Comparison of ENCODE assay signal across 18 cellular contexts in the genomic region with DNA sequence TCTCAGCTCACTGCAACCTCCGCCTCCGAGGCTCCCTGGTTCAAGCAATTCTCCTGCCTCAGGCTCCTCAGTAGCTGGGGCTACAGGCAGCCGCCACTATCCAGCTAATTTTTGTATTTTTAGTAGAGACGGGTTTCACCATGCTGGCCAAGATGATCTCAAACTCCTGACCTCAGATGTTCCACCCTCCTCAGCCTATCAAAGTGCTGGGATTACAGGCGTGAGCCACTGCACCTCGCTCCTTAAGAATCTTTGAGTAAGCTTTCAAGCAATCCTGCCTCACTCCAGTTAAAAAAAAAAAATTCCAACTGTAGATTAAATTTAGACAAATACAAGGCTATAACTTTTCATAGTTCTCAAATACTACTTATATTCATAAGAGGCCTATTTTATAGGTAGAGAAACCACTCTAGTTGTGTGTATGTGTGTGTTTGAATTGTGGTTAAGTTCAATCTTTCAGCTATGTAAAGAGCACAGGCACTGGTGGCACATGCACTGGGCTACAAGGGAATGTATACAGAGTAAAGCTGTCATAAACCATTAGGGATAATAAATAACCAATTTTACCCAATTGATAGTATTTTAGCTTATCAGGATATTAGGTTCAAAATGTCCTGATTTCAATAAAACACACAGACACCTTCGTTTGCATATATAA. TPM values are rescaled to one million over a fixed set of nuclear protein-coding genes. Genes with fewer than 3 reads are reported as not detected.
A peak's percentile ranks its signal among the peaks of the same experiment; 100 is the strongest.
DNase-seq lines count a peak whose midpoint lies in the region; ATAC-seq and TF ChIP-seq lines count a peak whose summit lies in the region.
"Had no signal": no experiment of that assay in that cellular context is flagged by ENCODE, and none has a peak within 500 bp of the region (broad histone marks: within the 10 kb centered on the region; RNA-seq: fewer than 3 reads in every experiment).

No MANE protein-coding gene starts in this region.

- H3K9me3 Mint-ChIP-seq in HFFc6: no peaks in the 10 kb centered on the region
- peaks cover 0 to 6% of the 10 kb centered on the region in 2 donors for H3K9me3 Mint-ChIP-seq in stimulated activated naive CD8-positive, alpha-beta T cell treated with anti-CD3 and anti-CD28 coated beads, Interleukin-15, amount 100 ng/mL, for 72 hours

- no peaks in the 10 kb centered on the region for H3K27me3 ChIP-seq in neutrophil
- H3K27me3 ChIP-seq in SJCRH30: no peaks in the 10 kb centered on the region
- H3K27me3 ChIP-seq: Peyer's patch had no signal

- H3K36me3 Mint-ChIP-seq in HFFc6 (ENCODE audit: low read depth): peaks cover 27% of the 10 kb centered on the region

- no peaks in the 10 kb centered on the region for H3K27me3 Mint-ChIP-seq in HFFc6 (ENCODE audit: insufficient read depth)
- no peaks in the 10 kb centered on the region for H3K27me3 Mint-ChIP-seq in stimulated activated naive CD8-positive, alpha-beta T cell treated with anti-CD3 and anti-CD28 coated beads, Interleukin-15, amount 100 ng/mL, for 72 hours

- ATAC-seq in stimulated activated naive CD8-positive, alpha-beta T cell treated with anti-CD3 and anti-CD28 coated beads, Interleukin-15, amount 100 ng/mL, for 72 hours: no peak
- ATAC-seq: CD8-positive, alpha-beta T cell had no signal

- DNase-seq in HFFc6: no peak
- DNase-seq in foreskin fibroblast: peak; percentile 17 to 60
- no peak for DNase-seq in activated naive CD4-positive, alpha-beta T cell treated with anti-CD3 and anti-CD28 coated beads, Interleukin-2, amount 50 U/mL, for 16 hours
- DNase-seq in SJCRH30: no peak
- DNase-seq in activated CD4-positive, alpha-beta T cell treated with anti-CD3 and anti-CD28 coated beads for 48 hours: no peak
- no peak for DNase-seq in stimulated activated naive CD8-positive, alpha-beta T cell treated with anti-CD3 and anti-CD28 coated beads, Interleukin-15, amount 100 ng/mL, for 72 hours
- DNase-seq: CD8-positive, alpha-beta T cell; DMS79; HCEC 1CT; NCI-H1048; NCI-H146; NCI-H2081 treated with DMSO at 0.1 percent for 48 hours; NCI-H510A treated with DMSO at 0.1 percent for 48 hours; NCI-H82; Peyer's patch; SHP77 had no signal

- H3K36me3 ChIP-seq in neutrophil: peaks cover 4% of the 10 kb centered on the region
- peaks cover 10% of the 10 kb centered on the region for H3K36me3 ChIP-seq in SJCRH30

- no peak overlapping the region for H3K4me3 Mint-ChIP-seq in HFFc6
- no peak overlapping the region for H3K4me3 Mint-ChIP-seq in stimulated activated naive CD8-positive, alpha-beta T cell treated with anti-CD3 and anti-CD28 coated beads, Interleukin-15, amount 100 ng/mL, for 72 hours
- H3K4me3 Mint-ChIP-seq: CD8-positive, alpha-beta T cell had no signal

- H3K9me3 ChIP-seq in neutrophil (no peaks in the 10 kb centered on the region), SJCRH30 (replicated peaks) (no peaks in the 10 kb centered on the region)
- H3K9me3 ChIP-seq: Peyer's patch had no signal

- H3K27ac ChIP-seq in VCaP (peak overlapping the region; percentile 86), neutrophil (peak overlapping the region; percentile 7), SJCRH30 (no peak overlapping the region)
- H3K27ac ChIP-seq: Peyer's patch had no signal

- H3K4me1 ChIP-seq in neutrophil (ENCODE audit: control insufficient read depth in 1 of 2, insufficient read depth in 1 of 2, low read depth in 1 of 2, low read length in 1 of 2) (peaks cover 11 to 19% of the 10 kb centered on the region in 2 experiments), SJCRH30 (no peaks in the 10 kb centered on the region)
- H3K4me1 ChIP-seq: Peyer's patch had no signal

- H3K27ac Mint-ChIP-seq in HFFc6: peak overlapping the region; percentile 24; the same call in 1 of the 2 replicates
- no peak overlapping the region for H3K27ac Mint-ChIP-seq in stimulated activated naive CD8-positive, alpha-beta T cell treated with anti-CD3 and anti-CD28 coated beads, Interleukin-15, amount 100 ng/mL, for 72 hours
- H3K27ac Mint-ChIP-seq: CD8-positive, alpha-beta T cell had no signal

- H3K4me3 ChIP-seq in foreskin fibroblast (ENCODE audit: low read depth in 1 of 2, low read length in 2 of 2): no peak overlapping the region
- no peak overlapping the region for H3K4me3 ChIP-seq in neutrophil (ENCODE audit: low read depth in 1 of 2, low read length in 1 of 2)
- H3K4me3 ChIP-seq in SJCRH30: no peak overlapping the region
- H3K4me3 ChIP-seq: Peyer's patch had no signal

- TF ChIP-seq CTCF in HFFc6 (IDR thresholded peaks at IDR 0.05) (no peak), VCaP (conservative IDR thresholded peaks at IDR 0.05) (no peak), foreskin fibroblast (IDR thresholded peaks at IDR 0.05; ENCODE audit: low read depth, low read length) (no peak), neutrophil (IDR thresholded peaks at IDR 0.05) (no peak)

- peaks cover 38% of the 10 kb centered on the region for H3K4me1 Mint-ChIP-seq in HFFc6 (ENCODE audit: low read depth)
- H3K4me1 Mint-ChIP-seq in stimulated activated naive CD8-positive, alpha-beta T cell treated with anti-CD3 and anti-CD28 coated beads, Interleukin-15, amount 100 ng/mL, for 72 hours: no peaks in the 10 kb centered on the region

RNA-seq across cellular contexts. Expression of a gene that starts 50.6 kb away (rescaled TPM):
- total RNA-seq in HFFc6 (2021; fragmentation: NEBNext Ultra II Directional; extraction: Animal tissue kit (Norgen Biotek cat#: 25700)): 10 to 100 TPM in 3 of 6 experiments, 1 to 10 TPM in 3; 7.3 to 12.0 (median 10.2) TPM
- 22.8 and 27.6 TPM in 2 replicates for total RNA-seq in SJCRH30 (2014; rRNA removed; shearing (Covaris generic))

Comparison
In these comparisons a context has a peak if more than half of its experiments do, and no peak if none do; other contexts are left out.
1. DNase-seq: peak in foreskin fibroblast (2 of 2); none in HFFc6 (single experiment), activated naive CD4-positive, alpha-beta T cell treated with anti-CD3 and anti-CD28 coated beads, Interleukin-2, amount 50 U/mL, for 16 hours (single experiment), SJCRH30 (0 of 2), activated CD4-positive, alpha-beta T cell treated with anti-CD3 and anti-CD28 coated beads for 48 hours (single experiment) and stimulated activated naive CD8-positive, alpha-beta T cell treated with anti-CD3 and anti-CD28 coated beads, Interleukin-15, amount 100 ng/mL, for 72 hours (0 of 2).